10 cellular contexts compared by ENCODE assay signal in the genomic region with DNA sequence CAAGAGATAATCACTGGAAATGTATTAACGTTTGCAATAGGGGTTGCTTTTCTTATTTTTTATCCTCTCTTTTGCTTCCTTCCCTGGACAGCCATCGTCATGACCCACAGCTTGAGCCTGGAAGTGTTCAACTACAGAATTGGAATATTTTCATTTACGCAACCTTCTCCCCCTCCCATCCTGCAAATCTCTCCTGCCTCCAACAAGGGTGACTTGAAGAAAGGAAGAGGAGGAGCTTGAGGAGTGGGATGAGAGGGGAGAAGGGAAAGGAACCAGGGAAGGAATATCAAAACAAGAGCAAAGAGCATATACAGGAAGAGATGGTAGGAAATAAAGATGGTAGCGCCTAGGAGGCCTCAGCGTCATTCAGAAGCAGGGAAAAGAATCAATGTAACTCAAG. TPM values are rescaled to one million over a fixed set of nuclear protein-coding genes. Genes with fewer than 3 reads are reported as not detected.
DNase-seq lines count a peak whose midpoint lies in the region; ATAC-seq and TF ChIP-seq lines count a peak whose summit lies in the region.
"Had no signal": no experiment of that assay in that cellular context is flagged by ENCODE, and none has a peak within 500 bp of the region (broad histone marks: within the 10 kb centered on the region; RNA-seq: fewer than 3 reads in every experiment).

No MANE protein-coding gene starts in this region.

- H3K9me3 Mint-ChIP-seq in activated CD4-positive, alpha-beta T cell treated with anti-CD3 and anti-CD28 coated beads, Interleukin-2, amount 10 ng/mL, durations not matched to agents 7 days and 5 days: no peaks in the 10 kb centered on the region
- H3K9me3 Mint-ChIP-seq in activated CD4-positive, alpha-beta memory T cell treated with anti-CD3 and anti-CD28 coated beads, Interleukin-2, amount 10 ng/mL, durations not matched to agents 7 days and 5 days: no peaks in the 10 kb centered on the region

- H3K27ac Mint-ChIP-seq in activated CD4-positive, alpha-beta T cell treated with anti-CD3 and anti-CD28 coated beads, Interleukin-2, amount 10 ng/mL, durations not matched to agents 7 days and 5 days: peak overlapping the region; percentile 85
- H3K27ac Mint-ChIP-seq in activated CD4-positive, alpha-beta memory T cell treated with anti-CD3 and anti-CD28 coated beads, Interleukin-2, amount 10 ng/mL, durations not matched to agents 7 days and 5 days: no peak overlapping the region

- CTCF ChIA-PET in activated CD4-positive, alpha-beta T cell treated with anti-CD3 and anti-CD28 coated beads, Interleukin-2, amount 10 ng/mL, durations not matched to agents 7 days and 5 days (lab: Charles Lee): no interaction called here
- CTCF ChIA-PET in activated CD4-positive, alpha-beta memory T cell treated with anti-CD3 and anti-CD28 coated beads, Interleukin-2, amount 10 ng/mL, durations not matched to agents 7 days and 5 days (lab: Charles Lee): no interaction called here

- H3K4me1 Mint-ChIP-seq in activated CD4-positive, alpha-beta T cell treated with anti-CD3 and anti-CD28 coated beads, Interleukin-2, amount 10 ng/mL, durations not matched to agents 7 days and 5 days: peaks cover 46% of the 10 kb centered on the region
- peaks cover 42% of the 10 kb centered on the region for H3K4me1 Mint-ChIP-seq in activated CD4-positive, alpha-beta memory T cell treated with anti-CD3 and anti-CD28 coated beads, Interleukin-2, amount 10 ng/mL, durations not matched to agents 7 days and 5 days

- no peaks in the 10 kb centered on the region for H3K9me3 ChIP-seq in right cardiac atrium (ENCODE audit: control insufficient read depth, low read length)
- no peaks in the 10 kb centered on the region for H3K9me3 ChIP-seq in thoracic aorta

- H3K27me3 ChIP-seq in right cardiac atrium (ENCODE audit: control insufficient read depth, insufficient read depth): no peaks in the 10 kb centered on the region
- no peaks in the 10 kb centered on the region for H3K27me3 ChIP-seq in thoracic aorta (replicated peaks; ENCODE audit: insufficient read depth)

- DNase-seq in activated CD4-positive, alpha-beta T cell treated with anti-CD3 and anti-CD28 coated beads, Interleukin-2, amount 10 ng/mL, durations not matched to agents 7 days and 5 days: no peak
- DNase-seq in activated CD4-positive, alpha-beta T cell treated with anti-CD3 and anti-CD28 coated beads for 1 hour: no peak
- DNase-seq in activated CD4-positive, alpha-beta memory T cell treated with anti-CD3 and anti-CD28 coated beads, Interleukin-2, amount 10 ng/mL, durations not matched to agents 7 days and 5 days: no peak
- no peak for DNase-seq in right cardiac atrium
- DNase-seq in thoracic aorta (ENCODE audit: low spot score): no peak
- no peak for DNase-seq in stimulated activated CD8-positive, alpha-beta memory T cell treated with anti-CD3 and anti-CD28 coated beads, Interleukin-4, amount 100 ng/mL, for 48 hours
- DNase-seq in NCI-H2029 (lab: John Stamatoyannopoulos, UW): no peak

- no peak for ATAC-seq in right cardiac atrium
- ATAC-seq in thoracic aorta (ENCODE audit: insufficient number of reproducible peaks, low FRiP score, low read depth): no peak
- ATAC-seq in HG03432 (IDR thresholded peaks at IDR 0.05; ENCODE audit: unreplicated experiment): no peak

- peak overlapping the region; percentile 50 for H3K4me3 ChIP-seq in right cardiac atrium (ENCODE audit: low read length)
- peak overlapping the region; percentile 80 for H3K4me3 ChIP-seq in thoracic aorta

- H3K4me3 Mint-ChIP-seq in activated CD4-positive, alpha-beta T cell treated with anti-CD3 and anti-CD28 coated beads, Interleukin-2, amount 10 ng/mL, durations not matched to agents 7 days and 5 days: peak overlapping the region; percentile 76
- peak overlapping the region; percentile 80 for H3K4me3 Mint-ChIP-seq in activated CD4-positive, alpha-beta memory T cell treated with anti-CD3 and anti-CD28 coated beads, Interleukin-2, amount 10 ng/mL, durations not matched to agents 7 days and 5 days

- H3K4me1 ChIP-seq in right cardiac atrium (ENCODE audit: control insufficient read depth, insufficient read depth, low read length) (peaks cover 6% of the 10 kb centered on the region), thoracic aorta (ENCODE audit: control insufficient read depth in 1 of 2, low read depth in 2 of 2) (peaks cover 27 to 52% of the 10 kb centered on the region in 2 donors)

- peaks cover 30% of the 10 kb centered on the region for H3K36me3 Mint-ChIP-seq in activated CD4-positive, alpha-beta T cell treated with anti-CD3 and anti-CD28 coated beads, Interleukin-2, amount 10 ng/mL, durations not matched to agents 7 days and 5 days (ENCODE audit: low read depth)
- peaks cover 6% of the 10 kb centered on the region for H3K36me3 Mint-ChIP-seq in activated CD4-positive, alpha-beta memory T cell treated with anti-CD3 and anti-CD28 coated beads, Interleukin-2, amount 10 ng/mL, durations not matched to agents 7 days and 5 days (ENCODE audit: low read depth)

- intact Hi-C loops in right cardiac atrium (cut with DNase I): no loop called here

- TF ChIP-seq CTCF in thoracic aorta (IDR thresholded peaks at IDR 0.05): no peak

- H3K27ac ChIP-seq in right cardiac atrium (ENCODE audit: low read length) (peak overlapping the region; percentile 36), thoracic aorta (peak overlapping the region; percentile 99)
- H3K27ac ChIP-seq: WERI-Rb-1 had no signal

- H3K27me3 Mint-ChIP-seq in activated CD4-positive, alpha-beta T cell treated with anti-CD3 and anti-CD28 coated beads, Interleukin-2, amount 10 ng/mL, durations not matched to agents 7 days and 5 days: peaks cover 10% of the 10 kb centered on the region
- H3K27me3 Mint-ChIP-seq in activated CD4-positive, alpha-beta memory T cell treated with anti-CD3 and anti-CD28 coated beads, Interleukin-2, amount 10 ng/mL, durations not matched to agents 7 days and 5 days: peaks cover 17% of the 10 kb centered on the region

- WGBS in right cardiac atrium: 59% methylated on average over 5 of the region's 5 CpGs

- POLR2A ChIA-PET in activated CD4-positive, alpha-beta T cell treated with anti-CD3 and anti-CD28 coated beads, Interleukin-2, amount 10 ng/mL, durations not matched to agents 7 days and 5 days (lab: Charles Lee): no interaction called here
- POLR2A ChIA-PET in activated CD4-positive, alpha-beta memory T cell treated with anti-CD3 and anti-CD28 coated beads, Interleukin-2, amount 10 ng/mL, durations not matched to agents 7 days and 5 days (lab: Charles Lee): no interaction called here

- H3K36me3 ChIP-seq in thoracic aorta: no peaks in the 10 kb centered on the region

RNA-seq across cellular contexts. Expression of gene MANSC4, which starts 1.6 kb away (rescaled TPM):
- total RNA-seq in activated CD4-positive, alpha-beta T cell treated with anti-CD3 and anti-CD28 coated beads, Interleukin-2, amount 10 ng/mL, durations not matched to agents 7 days and 5 days: not detected
- total RNA-seq in activated CD4-positive, alpha-beta memory T cell treated with anti-CD3 and anti-CD28 coated beads, Interleukin-2, amount 10 ng/mL, durations not matched to agents 7 days and 5 days: not detected
- total RNA-seq in right cardiac atrium (not detected), thoracic aorta (not detected)
- not detected for polyA plus RNA-seq in right cardiac atrium
- total RNA-seq: left colon had no signal

RNA-seq across cellular contexts. Expression of gene KLHL42, which starts 1.6 kb away (rescaled TPM):
- 10 to 100 TPM; 13.6 to 15.2 TPM for total RNA-seq in activated CD4-positive, alpha-beta T cell treated with anti-CD3 and anti-CD28 coated beads, Interleukin-2, amount 10 ng/mL, durations not matched to agents 7 days and 5 days
- total RNA-seq in activated CD4-positive, alpha-beta memory T cell treated with anti-CD3 and anti-CD28 coated beads, Interleukin-2, amount 10 ng/mL, durations not matched to agents 7 days and 5 days: 10 to 100 TPM in 1 of 2 experiments, 1 to 10 TPM in 1; 8.1 to 10.1 TPM
- total RNA-seq in right cardiac atrium (10 to 100 TPM in 2 of 4 donors, 1 to 10 TPM in 2; 7.4 to 13.4 (median 9.0) TPM), thoracic aorta (100 to 1,000 TPM in 1 of 2 donors, 10 to 100 TPM in 1; 94.6 to 111 TPM)
- polyA plus RNA-seq in right cardiac atrium: 4.7 TPM

Comparison
In these comparisons a context has a peak if more than half of its experiments do, and no peak if none do; other contexts are left out.
1. RNA of gene KLHL42, which starts 1.6 kb away (total RNA-seq): 94.6 to 111 TPM in thoracic aorta; 13.6 to 15.2 TPM in activated CD4-positive, alpha-beta T cell treated with anti-CD3 and anti-CD28 coated beads, Interleukin-2, amount 10 ng/mL, durations not matched to agents 7 days and 5 days, 7.4 to 13.4 TPM in right cardiac atrium and 8.1 to 10.1 TPM in activated CD4-positive, alpha-beta memory T cell treated with anti-CD3 and anti-CD28 coated beads, Interleukin-2, amount 10 ng/mL, durations not matched to agents 7 days and 5 days; every median in the first group is over 4 times any median in the second.